14 cellular contexts compared by ENCODE assay signal in the genomic region with DNA sequence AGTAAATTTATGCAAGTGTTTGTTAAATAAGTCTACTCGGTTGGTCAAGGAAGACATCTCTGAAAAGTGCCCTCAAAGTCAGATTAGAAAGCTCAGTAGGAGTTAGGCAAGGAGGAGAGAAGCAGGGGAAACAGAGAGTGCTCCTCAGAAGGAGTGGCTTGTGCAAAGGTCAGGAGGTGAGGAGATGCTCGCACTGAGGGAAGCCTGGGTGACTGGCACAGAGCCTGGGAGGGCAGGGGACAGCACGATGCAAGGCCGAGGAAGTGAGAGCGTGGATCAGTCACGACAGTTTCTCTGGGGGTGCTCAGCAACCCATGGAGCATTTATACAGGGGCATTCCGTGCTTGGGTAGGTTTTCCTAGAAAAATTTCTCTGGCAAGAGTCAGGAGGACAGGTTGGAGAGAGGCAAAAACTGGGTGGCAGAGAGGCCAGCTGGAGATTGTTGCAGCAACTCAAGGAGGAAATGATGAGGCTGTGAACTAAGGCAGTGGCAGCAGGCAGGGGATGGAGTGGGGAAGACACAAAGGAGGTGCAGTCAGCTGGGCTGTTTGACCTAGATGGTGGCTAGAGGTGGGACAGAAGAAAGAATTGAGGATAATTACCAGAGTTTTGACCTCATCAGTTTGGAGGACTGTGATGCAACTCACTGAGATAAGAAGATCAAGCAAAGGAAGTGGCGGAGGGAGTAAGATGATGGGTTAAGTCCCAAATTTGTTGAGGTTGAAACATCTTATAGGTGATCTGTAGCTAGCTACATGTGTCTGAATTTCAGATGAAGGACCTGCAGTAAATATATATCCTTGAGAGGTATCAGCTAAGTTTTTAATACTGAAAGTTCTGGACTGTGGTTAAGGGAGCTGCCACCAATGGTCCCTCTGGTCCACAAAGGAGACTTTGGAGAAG. TPM values are rescaled to one million over a fixed set of nuclear protein-coding genes. Genes with fewer than 3 reads are reported as not detected.
DNase-seq lines count a peak whose midpoint lies in the region; ATAC-seq, FAIRE-seq and TF ChIP-seq lines count a peak whose summit lies in the region.
"Had no signal": no experiment of that assay in that cellular context is flagged by ENCODE, and none has a peak within 500 bp of the region (broad histone marks: within the 10 kb centered on the region; RNA-seq: fewer than 3 reads in every experiment).

No MANE protein-coding gene starts in this region.

- H3K27ac ChIP-seq in psoas muscle (no peak overlapping the region), PC-9 (no peak overlapping the region), tibial artery (no peak overlapping the region)
- H3K27ac ChIP-seq: C4-2B had no signal

- FAIRE-seq in D721Med (lab: Jason Lieb, UNC), result peak; percentile 84

- TF ChIP-seq CTCF in D721Med (IDR thresholded peaks at IDR 0.05; ENCODE audit: insufficient read depth, missing control alignments), result no peak
- TF ChIP-seq CTCF in neural crest cell (conservative IDR thresholded peaks at IDR 0.05), result no peak
- TF ChIP-seq CTCF in psoas muscle (IDR thresholded peaks at IDR 0.05), result no peak
- no peak for TF ChIP-seq CTCF in PC-9 (conservative IDR thresholded peaks at IDR 0.05)
- no peak for TF ChIP-seq CTCF in tibial artery (IDR thresholded peaks at IDR 0.05)

- peaks cover 43% of the 10 kb centered on the region for H3K4me1 ChIP-seq in psoas muscle
- no peaks in the 10 kb centered on the region for H3K4me1 ChIP-seq in PC-9 (replicated peaks; ENCODE audit: insufficient read depth)
- peaks cover 0 to 33% (median 26%) of the 10 kb centered on the region in 4 donors for H3K4me1 ChIP-seq in tibial artery

- no peaks in the 10 kb centered on the region for H3F3A ChIP-seq in PC-9 (ENCODE audit: insufficient read depth, low read depth)

- BruUV-seq in PC-9 (replicated peaks; lab: Mats Ljungman, UMichigan), result no TSS peak

- no peaks in the 10 kb centered on the region for H3K9me3 ChIP-seq in psoas muscle
- H3K9me3 ChIP-seq in PC-9 (ENCODE audit: insufficient read depth, low read depth), result no peaks in the 10 kb centered on the region
- H3K9me3 ChIP-seq in tibial artery, result no peaks in the 10 kb centered on the region

- peak; percentile 20 for DNase-seq in CD1c-positive myeloid dendritic cell (ENCODE audit: extremely low spot score)
- no peak for DNase-seq in D721Med (ENCODE audit: insufficient read length, low spot score)
- DNase-seq in activated T-helper 2 cell treated with anti-CD3 and anti-CD28 coated beads, Interferon-gamma antibody, Interleukin-2, Interleukin-4, amounts not matched to agents 10 μg/mL and 5 μg/mL and 100 μg/mL, durations not matched to agents 14 hours and 24 hours and 36 hours (ENCODE audit: low spot score), result no peak
- no peak for DNase-seq in neural crest cell (ENCODE audit: low read depth, low spot score)
- no peak for DNase-seq in psoas muscle
- DNase-seq in PC-9, result no peak
- DNase-seq in tibial artery, result no peak
- DNase-seq: activated CD8-positive, alpha-beta memory T cell treated with anti-CD3 and anti-CD28 coated beads, Interleukin-2, amount 50 U/mL, for 4 hours; effector memory CD4-positive, alpha-beta T cell; foreskin fibroblast; NCI-H1436 treated with DMSO at 0.1 percent for 48 hours; NCI-H524 treated with DMSO at 0.1 percent for 48 hours; Right ventricle myocardium superior had no signal

- CTCF ChIA-PET in PC-9 (lab: Charles Lee), result no interaction called here

- H3K36me3 ChIP-seq in psoas muscle (ENCODE audit: insufficient read depth in 1 of 2, low read depth in 1 of 2) (no peaks in the 10 kb centered on the region), PC-9 (ENCODE audit: low read depth) (no peaks in the 10 kb centered on the region), tibial artery (no peaks in the 10 kb centered on the region)

- H3K27ac Mint-ChIP-seq in activated T-helper 2 cell treated with anti-CD3 and anti-CD28 coated beads, Interferon-gamma antibody, Interleukin-2, Interleukin-4, amounts not matched to agents 10 μg/mL and 5 μg/mL and 100 μg/mL, durations not matched to agents 14 hours and 24 hours and 36 hours, result peak overlapping the region; percentile 32
- peak overlapping the region; percentile 47 for H3K27ac Mint-ChIP-seq in neural crest cell (ENCODE audit: unreplicated experiment)

- no peaks in the 10 kb centered on the region for H3K9me3 Mint-ChIP-seq in activated T-helper 2 cell treated with anti-CD3 and anti-CD28 coated beads, Interferon-gamma antibody, Interleukin-2, Interleukin-4, amounts not matched to agents 10 μg/mL and 5 μg/mL and 100 μg/mL, durations not matched to agents 14 hours and 24 hours and 36 hours
- no peaks in the 10 kb centered on the region for H3K9me3 Mint-ChIP-seq in neural crest cell

- intact Hi-C loops in activated T-helper 2 cell treated with anti-CD3 and anti-CD28 coated beads, Interferon-gamma antibody, Interleukin-2, Interleukin-4, amounts not matched to agents 10 μg/mL and 5 μg/mL and 100 μg/mL, durations not matched to agents 14 hours and 24 hours and 36 hours (cut with micrococcal nuclease), result loop anchor here (5.0 kb wide), 1 partner anchor 50 kb away; a partner anchor contains a TSS
- intact Hi-C loops in psoas muscle (cut with DNase I), result loop anchor here (5.0 to 10.0 kb wide), 2 partner anchors 110 to 132 kb away; no protein-coding TSS in a partner anchor
- intact Hi-C loops in PC-9 (cut with micrococcal nuclease; ENCODE audit: unreplicated experiment), result no loop called here
- intact Hi-C loops in tibial artery (cut with DNase I; ENCODE audit: low total_unique reads), result no loop called here

- H3K79me2 ChIP-seq in PC-9 (ENCODE audit: low read depth), result no peaks in the 10 kb centered on the region

- WGBS in psoas muscle, 3 donors, result 65 to 86% (median 70%) methylated on average over 8 of the region's 8 CpGs

- no peak for ATAC-seq in psoas muscle

- H3K27me3 ChIP-seq in psoas muscle (ENCODE audit: insufficient read depth in 3 of 3, low read length in 2 of 3) (no peaks in the 10 kb centered on the region), PC-9 (ENCODE audit: insufficient read depth, low read depth) (no peaks in the 10 kb centered on the region), tibial artery (no peaks in the 10 kb centered on the region)

- no peak overlapping the region for H3K4me2 ChIP-seq in PC-9

- no peaks in the 10 kb centered on the region for H3K27me3 Mint-ChIP-seq in activated T-helper 2 cell treated with anti-CD3 and anti-CD28 coated beads, Interferon-gamma antibody, Interleukin-2, Interleukin-4, amounts not matched to agents 10 μg/mL and 5 μg/mL and 100 μg/mL, durations not matched to agents 14 hours and 24 hours and 36 hours (ENCODE audit: low read depth)
- H3K27me3 Mint-ChIP-seq in neural crest cell (ENCODE audit: low read depth), result no peaks in the 10 kb centered on the region

- H3K9me2 ChIP-seq in PC-9 (ENCODE audit: insufficient read depth), result no peaks in the 10 kb centered on the region

- no peaks in the 10 kb centered on the region for H4K20me1 ChIP-seq in PC-9 (ENCODE audit: insufficient read depth)

- H3K4me3 ChIP-seq in psoas muscle (no peak overlapping the region), PC-9 (no peak overlapping the region), tibial artery (no peak overlapping the region)

- H3K36me3 Mint-ChIP-seq in activated T-helper 2 cell treated with anti-CD3 and anti-CD28 coated beads, Interferon-gamma antibody, Interleukin-2, Interleukin-4, amounts not matched to agents 10 μg/mL and 5 μg/mL and 100 μg/mL, durations not matched to agents 14 hours and 24 hours and 36 hours (ENCODE audit: low read depth), result peaks cover 55% of the 10 kb centered on the region
- no peaks in the 10 kb centered on the region for H3K36me3 Mint-ChIP-seq in neural crest cell (ENCODE audit: low read depth)

- POLR2A ChIA-PET in PC-9 (lab: Charles Lee; ENCODE audit: unreplicated experiment), result no interaction called here

- H3K4me3 Mint-ChIP-seq in activated T-helper 2 cell treated with anti-CD3 and anti-CD28 coated beads, Interferon-gamma antibody, Interleukin-2, Interleukin-4, amounts not matched to agents 10 μg/mL and 5 μg/mL and 100 μg/mL, durations not matched to agents 14 hours and 24 hours and 36 hours (ENCODE audit: low read depth), result peak overlapping the region; percentile 11
- H3K4me3 Mint-ChIP-seq in neural crest cell, result no peak overlapping the region

- H2AFZ ChIP-seq in PC-9, result no peak overlapping the region

- H3K4me1 Mint-ChIP-seq in activated T-helper 2 cell treated with anti-CD3 and anti-CD28 coated beads, Interferon-gamma antibody, Interleukin-2, Interleukin-4, amounts not matched to agents 10 μg/mL and 5 μg/mL and 100 μg/mL, durations not matched to agents 14 hours and 24 hours and 36 hours (ENCODE audit: low read depth), result peaks cover 52% of the 10 kb centered on the region
- H3K4me1 Mint-ChIP-seq in neural crest cell, result peaks cover 48% of the 10 kb centered on the region

RNA-seq across cellular contexts. Expression of a gene that starts 52.4 kb away (rescaled TPM):
- 76.1 and 79.0 TPM in 2 replicates for total RNA-seq in activated T-helper 2 cell treated with anti-CD3 and anti-CD28 coated beads, Interferon-gamma antibody, Interleukin-2, Interleukin-4, amounts not matched to agents 10 μg/mL and 5 μg/mL and 100 μg/mL, durations not matched to agents 14 hours and 24 hours and 36 hours
- 14.1 and 15.1 TPM in 2 replicates for total RNA-seq in neural crest cell
- 10 to 100 TPM in 2 of 4 donors, 1 to 10 TPM in 2; 8.9 to 27.0 (median 14.5) TPM for total RNA-seq in psoas muscle
- 1 to 10 TPM; 1.1 to 8.3 (median 4.1) TPM for polyA plus RNA-seq in psoas muscle
- 2.0 TPM in 2 replicates for total RNA-seq in PC-9 (2021)

Comparison
In these comparisons a context has a peak if more than half of its experiments do, and no peak if none do; other contexts are left out.
1. intact Hi-C loops: an anchor here in activated T-helper 2 cell treated with anti-CD3 and anti-CD28 coated beads, Interferon-gamma antibody, Interleukin-2, Interleukin-4, amounts not matched to agents 10 μg/mL and 5 μg/mL and 100 μg/mL, durations not matched to agents 14 hours and 24 hours and 36 hours (5.0 kb wide) and psoas muscle (5.0 to 10.0 kb wide); none called in PC-9 and tibial artery.